In genomic region chr7:73526892-73527821, GRCh38 we compare ENCODE assay signal across 8 cellular contexts. TPM values are rescaled to one million over a fixed set of nuclear protein-coding genes. Genes with fewer than 3 reads are reported as not detected.
DNase-seq lines count a peak whose midpoint lies in the region; ATAC-seq and TF ChIP-seq lines count a peak whose summit lies in the region.

No MANE protein-coding gene starts in this region.

- no peaks in the 10 kb centered on the region for H3K9me3 ChIP-seq in SK-N-MC (ENCODE audit: low read depth, low read length)
- H3K9me3 ChIP-seq in uterus: no peaks in the 10 kb centered on the region

- peaks cover 0 to 4% of the 10 kb centered on the region in 2 donors for H3K4me1 ChIP-seq in uterus

- H3K4me3 ChIP-seq in Jurkat, Clone E6-1 (ENCODE audit: low read length): peak overlapping the region; percentile 16
- peak overlapping the region; percentile 9; the same call in 1 of the 2 replicates for H3K4me3 ChIP-seq in SK-N-MC
- H3K4me3 ChIP-seq in uterus: no peak overlapping the region

- no peak for TF ChIP-seq POLR2A in uterus (IDR thresholded peaks at IDR 0.05)

- peak overlapping the region; percentile 92 for H3K27ac ChIP-seq in SK-N-MC
- no peak overlapping the region for H3K27ac ChIP-seq in uterus

- no peak overlapping the region for H3K9ac ChIP-seq in SK-N-MC (ENCODE audit: insufficient read length)

- TF ChIP-seq CTCF in uterus (IDR thresholded peaks at IDR 0.05) (no peak), GM20000 (IDR thresholded peaks at IDR 0.05; ENCODE audit: extremely low read depth, missing control alignments) (no peak)

- ATAC-seq in HG03439 (IDR thresholded peaks at IDR 0.05; ENCODE audit: unreplicated experiment) (no peak), GM19324 (IDR thresholded peaks at IDR 0.05; ENCODE audit: low FRiP score, unreplicated experiment) (no peak)

- intact Hi-C loops in uterus (cut with DNase I; ENCODE audit: low total_unique reads): loop anchor here (10.0 kb wide), 1 partner anchor 48 kb away; the partner anchor contains the start of gene TBL2

- H3K36me3 ChIP-seq in SK-N-MC (ENCODE audit: insufficient read depth, low read length) (no peaks in the 10 kb centered on the region), uterus (no peaks in the 10 kb centered on the region)

- peak; percentile 37 for DNase-seq in DMS153 treated with DMSO at 0.1 percent for 48 hours (lab: John Stamatoyannopoulos, UW; ENCODE audit: unreplicated experiment)
- DNase-seq in Jurkat, Clone E6-1 (ENCODE audit: low read depth, low spot score): peak; percentile 73
- DNase-seq in SK-N-MC (ENCODE audit: low read depth, low spot score): peak; percentile 81
- peak; percentile 88 for DNase-seq in islet precursor cell
- no peak for DNase-seq in uterus
- DNase-seq in GM20000 (ENCODE audit: low spot score): no peak

- H3K27me3 ChIP-seq in uterus: no peaks in the 10 kb centered on the region

RNA-seq across cellular contexts. Expression of gene BAZ1B, which starts 5.1 kb away (rescaled TPM):
- polyA plus RNA-seq in Jurkat, Clone E6-1 (2012; ENCODE audit: insufficient read depth, insufficient read length): 65.4 TPM
- 10 to 100 TPM; 29.5 to 79.5 (median 59.8) TPM for total RNA-seq in uterus

RNA-seq across cellular contexts. Expression of gene BCL7B, which starts 30.3 kb away (rescaled TPM):
- 65.3 TPM for polyA plus RNA-seq in Jurkat, Clone E6-1 (2012; ENCODE audit: insufficient read depth, insufficient read length)
- 10 to 100 TPM; 13.8 to 63.5 (median 43.7) TPM for total RNA-seq in uterus

RNA-seq across cellular contexts. Expression of gene TBL2, which starts 51.2 kb away (rescaled TPM):
- 22.8 TPM for polyA plus RNA-seq in Jurkat, Clone E6-1 (2012; ENCODE audit: insufficient read depth, insufficient read length)
- total RNA-seq in uterus: 100 to 1,000 TPM in 1 of 4 donors, 10 to 100 TPM in 3; 21.5 to 106 (median 50.9) TPM

Comparison
In these comparisons a context has a peak if more than half of its experiments do, and no peak if none do; other contexts are left out.
1. DNase-seq: peak in DMS153 treated with DMSO at 0.1 percent for 48 hours (single experiment), Jurkat, Clone E6-1 (single experiment), SK-N-MC (single experiment) and islet precursor cell (single experiment); none in uterus (0 of 2) and GM20000 (single experiment).
2. H3K4me3 ChIP-seq: peak in Jurkat, Clone E6-1 (single experiment) and SK-N-MC (single experiment); none in uterus (0 of 2).